3 cellular contexts compared by ENCODE assay signal in genomic region chr2:77099961-77100360, GRCh38.
TF ChIP-seq lines count a peak whose summit lies in the region.

No MANE protein-coding gene starts in this region.

TF ChIP-seq in GM23338, 12 proteins besides CTCF, POLR2A, EP300 and RAD21 (continued from another document and continues in another):
- no peak for TF ChIP-seq CREB1 (CRISPR knock-in tag; IDR thresholded peaks at IDR 0.05; ENCODE audit: low read depth)
- no peak for TF ChIP-seq REST (IDR thresholded peaks at IDR 0.05; ENCODE audit: unreplicated experiment)

TF ChIP-seq in WTC11, 78 proteins besides CTCF, POLR2A, EP300 and RAD21 (continued from another document):
- TF ChIP-seq MLX (CRISPR knock-in tag; IDR thresholded peaks at IDR 0.05) (no peak), AFF4 (CRISPR knock-in tag; IDR thresholded peaks at IDR 0.05; ENCODE audit: borderline replicate concordance) (no peak), EMX1 (CRISPR knock-in tag; IDR thresholded peaks at IDR 0.05) (no peak), USF1 (CRISPR knock-in tag; IDR thresholded peaks at IDR 0.05) (no peak), ERG (CRISPR knock-in tag; IDR thresholded peaks at IDR 0.05) (no peak)
TF ChIP-seq in WTC11: peak in this region for 1.

TF ChIP-seq in neural cell, 6 proteins besides CTCF, POLR2A, EP300 and RAD21 (continued from another document):
- TF ChIP-seq REST (IDR thresholded peaks at IDR 0.05; ENCODE audit: borderline replicate concordance): peak; percentile 37
- no peak for TF ChIP-seq EZH2 (IDR thresholded peaks at IDR 0.05; ENCODE audit: borderline replicate concordance, insufficient read depth, low read length, poor library complexity, severe bottlenecking)
- TF ChIP-seq MXI1 (conservative IDR thresholded peaks at IDR 0.05; ENCODE audit: poor library complexity, severe bottlenecking): no peak
- TF ChIP-seq SMC3 (conservative IDR thresholded peaks at IDR 0.05; ENCODE audit: poor library complexity): no peak
